In the genomic region with DNA sequence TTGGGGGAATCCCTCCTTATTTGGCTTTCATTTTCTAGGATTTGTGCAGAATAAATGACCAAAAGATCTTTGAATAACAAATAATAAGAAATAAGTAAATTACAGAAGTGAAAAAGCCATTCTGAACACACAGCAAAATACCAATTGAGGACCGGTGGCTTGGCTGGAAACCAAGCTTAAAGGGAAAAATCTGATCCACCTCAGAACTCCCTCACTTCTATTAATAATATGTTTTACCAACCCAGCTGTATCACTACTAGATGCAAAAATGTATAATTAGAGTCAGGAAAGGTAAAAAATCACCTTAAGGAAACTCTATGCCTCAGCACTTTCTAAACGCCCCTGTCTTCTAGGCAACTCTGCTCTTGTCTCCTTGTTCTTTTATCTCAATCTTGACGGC, we compare ENCODE assay signal across 16 cellular contexts.
A peak's percentile ranks its signal among the peaks of the same experiment; 100 is the strongest.
DNase-seq lines count a peak whose midpoint lies in the region; ATAC-seq and TF ChIP-seq lines count a peak whose summit lies in the region.
"Had no signal": no experiment of that assay in that cellular context is flagged by ENCODE, and none has a peak within 500 bp of the region (broad histone marks: within the 10 kb centered on the region; RNA-seq: fewer than 3 reads in every experiment).

No MANE protein-coding gene starts in this region.

- no peak for TF ChIP-seq POLR2A in thyroid gland (IDR thresholded peaks at IDR 0.05)

- no peak overlapping the region for H3K27ac Mint-ChIP-seq in memory B cell

- H3K4me1 Mint-ChIP-seq in memory B cell: peaks cover 31% of the 10 kb centered on the region

- TF ChIP-seq CTCF in thyroid gland (IDR thresholded peaks at IDR 0.05): no peak

- H3K9me3 Mint-ChIP-seq in memory B cell: no peaks in the 10 kb centered on the region
- H3K9me3 Mint-ChIP-seq: CD4-positive, alpha-beta memory T cell; HFFc6 had no signal

- no peaks in the 10 kb centered on the region for H3K9me3 ChIP-seq in thyroid gland
- H3K9me3 ChIP-seq: BE2C had no signal

- intact Hi-C loops in thyroid gland (cut with DNase I): no loop called here
- intact Hi-C loops in Right ventricle myocardium superior (cut with DNase I): no loop called here

- no peak for ATAC-seq in memory B cell (ENCODE audit: low read depth)
- no peak for ATAC-seq in Right ventricle myocardium superior (ENCODE audit: poor library complexity)

- peak; percentile 46 for DNase-seq in G401 (ENCODE audit: low spot score)
- peak; percentile 76 for DNase-seq in RPMI8226
- DNase-seq in memory B cell (ENCODE audit: low spot score in 2 of 2): no peak
- DNase-seq in thyroid gland: no peak
- DNase-seq in activated CD4-positive, CD25-positive, alpha-beta regulatory T cell (lab: John Stamatoyannopoulos, UW): no peak
- DNase-seq in Right ventricle myocardium superior: no peak
- no peak for DNase-seq in COLO829 (ENCODE audit: low spot score)
- DNase-seq in substantia nigra (lab: John Stamatoyannopoulos, UW): no peak
- DNase-seq: BE2C; CD4-positive, alpha-beta memory T cell; COR-L47; DND-41; GF-D8; HCEC 1CT; HFFc6 had no signal

- 67 to 76% methylated on average over 3 of the region's 3 CpGs for WGBS in thyroid gland, 2 donors

- no peaks in the 10 kb centered on the region for H3K27me3 Mint-ChIP-seq in memory B cell
- H3K27me3 Mint-ChIP-seq: CD4-positive, alpha-beta memory T cell had no signal

- H3K36me3 ChIP-seq in thyroid gland: no peaks in the 10 kb centered on the region
- H3K36me3 ChIP-seq: BE2C had no signal

- peaks cover 40 to 46% of the 10 kb centered on the region in 2 donors for H3K4me1 ChIP-seq in thyroid gland
- H3K4me1 ChIP-seq: BE2C had no signal

- no peaks in the 10 kb centered on the region for H3K27me3 ChIP-seq in thyroid gland
- H3K27me3 ChIP-seq: BE2C had no signal

- H3K4me3 Mint-ChIP-seq in memory B cell: peak overlapping the region; percentile 28
- H3K4me3 Mint-ChIP-seq: HFFc6 had no signal

- in situ Hi-C loops in G401 (cut with HindIII; ENCODE audit: low sequenced_read_pairs): no loop called here

- no peak overlapping the region for H3K4me3 ChIP-seq in thyroid gland (replicated peaks in 1 of 3)

- H3K27ac ChIP-seq in thyroid gland (peak overlapping the region; percentile 11 to 47 (median 42)), substantia nigra (ENCODE audit: low read depth, low read length, poor library complexity, severe bottlenecking) (no peak overlapping the region)
- H3K27ac ChIP-seq: C4-2B had no signal

- peaks cover under 1% of the 10 kb centered on the region for H3K36me3 Mint-ChIP-seq in memory B cell

Comparison
In these comparisons a context has a peak if more than half of its experiments do, and no peak if none do; other contexts are left out.
1. DNase-seq: peak in G401 (single experiment) and RPMI8226 (single experiment); none in memory B cell (0 of 2), thyroid gland (0 of 2), activated CD4-positive, CD25-positive, alpha-beta regulatory T cell (0 of 4), Right ventricle myocardium superior (single experiment), COLO829 (single experiment) and substantia nigra (0 of 49).